11 cellular contexts compared by ENCODE assay signal in genomic region chr19:29098863-29099481, GRCh38.
DNase-seq lines count a peak whose midpoint lies in the region; ATAC-seq, FAIRE-seq and TF ChIP-seq lines count a peak whose summit lies in the region.
"Had no signal": no experiment of that assay in that cellular context is flagged by ENCODE, and none has a peak within 500 bp of the region (broad histone marks: within the 10 kb centered on the region; RNA-seq: fewer than 3 reads in every experiment).

No MANE protein-coding gene starts in this region.

- H3K9me3 ChIP-seq in upper lobe of left lung = no peaks in the 10 kb centered on the region
- H3K9me3 ChIP-seq: HAP-1 had no signal

- no peak for FAIRE-seq in bronchial epithelial cell (lab: Jason Lieb, UNC)
- FAIRE-seq: endothelial cell of umbilical vein had no signal

- no peaks in the 10 kb centered on the region for H3K36me3 ChIP-seq in bronchial epithelial cell (ENCODE audit: control insufficient read depth, insufficient read depth, low read length)
- no peaks in the 10 kb centered on the region for H3K36me3 ChIP-seq in upper lobe of left lung
- H3K36me3 ChIP-seq: HAP-1 had no signal

- 27 to 50% methylated on average over 8 to 10 of the region's 10 CpGs for WGBS in lower leg skin, 2 donors
- 53 to 75% methylated on average over 6 to 10 of the region's 10 CpGs for WGBS in upper lobe of left lung, 2 donors

- TF ChIP-seq CTCF in bronchial epithelial cell (IDR thresholded peaks at IDR 0.05; ENCODE audit: insufficient read depth, low read length, severe bottlenecking) (no peak), lower leg skin (IDR thresholded peaks at IDR 0.05) (no peak), upper lobe of left lung (IDR thresholded peaks at IDR 0.05) (no peak)

- peak; percentile 85 to 96 for ATAC-seq in upper lobe of left lung (ENCODE audit: low FRiP score in 2 of 2)
- ATAC-seq in GM18868 (IDR thresholded peaks at IDR 0.05; ENCODE audit: unreplicated experiment) = no peak

- no peaks in the 10 kb centered on the region for H3K27me3 ChIP-seq in bronchial epithelial cell (ENCODE audit: control insufficient read depth, insufficient read depth, low read length)
- no peaks in the 10 kb centered on the region for H3K27me3 ChIP-seq in upper lobe of left lung

- POLR2A ChIA-PET in HEK293T (lab: Yijun Ruan, JAX) = no interaction called here

- no peak overlapping the region for H3K4me3 ChIP-seq in bronchial epithelial cell (ENCODE audit: low read depth, low read length)
- no peak overlapping the region for H3K4me3 ChIP-seq in lower leg skin (ENCODE audit: low read depth, poor library complexity, severe bottlenecking)
- no peak overlapping the region for H3K4me3 ChIP-seq in upper lobe of left lung
- H3K4me3 ChIP-seq: HAP-1 had no signal

- no peak for TF ChIP-seq EP300 in upper lobe of left lung (IDR thresholded peaks at IDR 0.05)

- CTCF ChIA-PET in HEK293T (lab: Yijun Ruan, JAX) = no interaction called here

- intact Hi-C loops in lower leg skin (cut with DNase I; ENCODE audit: low total_unique reads) = no loop called here

- TF ChIP-seq POLR2A in lower leg skin (IDR thresholded peaks at IDR 0.05) (no peak), upper lobe of left lung (IDR thresholded peaks at IDR 0.05) (no peak)

- H3K27ac ChIP-seq in upper lobe of left lung = peak overlapping the region; percentile 11 to 63 (median 34)

- peaks cover 0 to 7% (median 0%) of the 10 kb centered on the region in 4 donors for H3K4me1 ChIP-seq in upper lobe of left lung
- H3K4me1 ChIP-seq: HAP-1 had no signal

- DNase-seq in HT1080 (ENCODE audit: low read depth) (peak; percentile 85), bronchial epithelial cell (ENCODE audit: low read depth) (peak; percentile 41), lower leg skin (ENCODE audit: low spot score in 2 of 2) (peak; percentile 81 to 94), upper lobe of left lung (peak; percentile 69 to 82), HEK293T (ENCODE audit: extremely low spot score) (no peak), NCI-H146 treated with DMSO at 0.1 percent for 48 hours (lab: John Stamatoyannopoulos, UW; ENCODE audit: unreplicated experiment) (no peak)
- DNase-seq in activated CD4-positive, alpha-beta T cell treated with anti-CD3 and anti-CD28 coated beads, Interleukin-2, amount 50 U/mL, for 4 hours = no peak
- DNase-seq: occipital lobe had no signal

TF ChIP-seq in HEK293T, 16 proteins besides CTCF, POLR2A, EP300 and RAD21:
- TF ChIP-seq ARNT (IDR thresholded peaks at IDR 0.05) (no peak), TARDBP (IDR thresholded peaks at IDR 0.05) (no peak)

Comparison
In these comparisons a context has a peak if more than half of its experiments do, and no peak if none do; other contexts are left out.
1. DNase-seq: peak in HT1080 (single experiment), bronchial epithelial cell (single experiment), lower leg skin (2 of 2) and upper lobe of left lung (2 of 2); none in activated CD4-positive, alpha-beta T cell treated with anti-CD3 and anti-CD28 coated beads, Interleukin-2, amount 50 U/mL, for 4 hours (0 of 2), HEK293T (single experiment) and NCI-H146 treated with DMSO at 0.1 percent for 48 hours (single experiment).